14 cellular contexts compared by ENCODE assay signal in the genomic region with DNA sequence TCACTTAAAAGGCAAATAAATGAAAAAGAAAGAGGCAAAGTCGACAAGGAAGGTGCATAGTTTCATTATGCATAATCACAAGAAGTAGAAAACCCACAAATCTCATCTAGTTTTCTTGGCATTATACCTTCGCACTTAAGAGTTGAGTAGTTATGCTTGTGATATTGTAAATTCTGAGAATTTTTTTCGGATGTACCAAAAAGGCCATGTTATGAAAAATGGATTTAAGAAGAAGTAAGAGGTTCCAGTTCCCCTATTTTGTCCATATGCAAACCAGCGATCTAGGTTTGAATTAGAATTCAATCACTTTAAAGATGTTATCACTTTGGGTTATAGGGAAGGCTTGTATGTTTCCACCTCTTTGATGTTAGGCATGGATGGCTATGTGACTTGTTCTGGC. TPM values are rescaled to one million over a fixed set of nuclear protein-coding genes. Genes with fewer than 3 reads are reported as not detected.
DNase-seq lines count a peak whose midpoint lies in the region; ATAC-seq, FAIRE-seq and TF ChIP-seq lines count a peak whose summit lies in the region.
"Had no signal": no experiment of that assay in that cellular context is flagged by ENCODE, and none has a peak within 500 bp of the region (broad histone marks: within the 10 kb centered on the region; RNA-seq: fewer than 3 reads in every experiment).

No MANE protein-coding gene starts in this region.

- ATAC-seq in GM18505 (IDR thresholded peaks at IDR 0.05; ENCODE audit: unreplicated experiment) (peak; percentile 92), GM19468 (IDR thresholded peaks at IDR 0.05; ENCODE audit: extremely low read depth, unreplicated experiment) (peak; percentile 91), HG02938 (IDR thresholded peaks at IDR 0.05; ENCODE audit: unreplicated experiment) (peak; percentile 94), HG03565 (IDR thresholded peaks at IDR 0.05; ENCODE audit: unreplicated experiment) (peak; percentile 86)

- TF ChIP-seq POLR2A in GM18505 (IDR thresholded peaks at IDR 0.05; ENCODE audit: borderline replicate concordance, extremely low read depth, insufficient read depth, insufficient read length) (no peak), H54 (IDR thresholded peaks at IDR 0.05; ENCODE audit: low read depth, low read length) (no peak)

- no peaks in the 10 kb centered on the region for H3K4me1 ChIP-seq in HAP-1
- H3K4me1 ChIP-seq: right atrium auricular region had no signal

- FAIRE-seq in H54 (lab: Jason Lieb, UNC), result no peak
- FAIRE-seq: endothelial cell of umbilical vein, urothelium cell line had no signal

- H3K9me3 ChIP-seq in HAP-1, result no peaks in the 10 kb centered on the region
- H3K9me3 ChIP-seq: right atrium auricular region had no signal

- CTCF ChIA-PET in HEK293T (lab: Yijun Ruan, JAX), result no interaction called here

- in situ Hi-C loops in HAP-1 (cut with MboI; ENCODE audit: low sequenced_read_pairs), result no loop called here

- no peak overlapping the region for H3K4me3 ChIP-seq in HAP-1
- H3K4me3 ChIP-seq: right atrium auricular region had no signal

- DNase-seq in mucosa of gallbladder (ENCODE audit: low spot score), result no peak
- no peak for DNase-seq in HEK293T (ENCODE audit: extremely low spot score)
- DNase-seq in HAP-1 (ENCODE audit: low spot score in 2 of 2), result no peak
- DNase-seq in H54 (ENCODE audit: insufficient read length, low spot score), result no peak
- DNase-seq: NCI-H1930 had no signal

- H3K36me3 ChIP-seq in HAP-1 (replicated peaks), result no peaks in the 10 kb centered on the region
- H3K36me3 ChIP-seq: right atrium auricular region had no signal

- POLR2A ChIA-PET in HEK293T (lab: Yijun Ruan, JAX), result no interaction called here

- no peaks in the 10 kb centered on the region; the same call in 1 of the 2 replicates for H3K27me3 ChIP-seq in HAP-1 (ENCODE audit: low read depth)
- H3K27me3 ChIP-seq: right atrium auricular region had no signal

TF ChIP-seq in HEK293T, 16 proteins besides CTCF, POLR2A, EP300 and RAD21:
- TF ChIP-seq TARDBP (IDR thresholded peaks at IDR 0.05), result no peak
- no peak for TF ChIP-seq ARNT (IDR thresholded peaks at IDR 0.05)
- TF ChIP-seq L3MBTL2 (conservative IDR thresholded peaks at IDR 0.05), result no peak
- no peak for TF ChIP-seq ELF4 (IDR thresholded peaks at IDR 0.05)
- no peak for TF ChIP-seq ZNF384 (IDR thresholded peaks at IDR 0.05)
- TF ChIP-seq FOXM1 (IDR thresholded peaks at IDR 0.05; ENCODE audit: borderline replicate concordance), result no peak
TF ChIP-seq in HEK293T: peak in this region for 0.

RNA-seq across cellular contexts. Expression of a gene that starts 7.9 kb away (rescaled TPM):
- total RNA-seq in mucosa of gallbladder, result 0.09 TPM
- total RNA-seq: CD4-positive, CD25-positive, alpha-beta regulatory T cell; endothelial cell of umbilical vein; T-helper 2 cell treated with Interferon-gamma antibody and Interleukin-4, amounts not matched to agents 100 ng/mL and 5 ng/mL, for 36 hours had no signal

RNA-seq across cellular contexts. Expression of a gene that starts 51.4 kb away (rescaled TPM):
- total RNA-seq in mucosa of gallbladder, result 174 TPM

RNA-seq across cellular contexts. Expression of a gene that starts 51.5 kb away (rescaled TPM):
- 14.2 TPM for total RNA-seq in mucosa of gallbladder
